9 cellular contexts compared by ENCODE assay signal in genomic region chr18:3279201-3280185, GRCh38.
A peak's percentile ranks its signal among the peaks of the same experiment; 100 is the strongest.
DNase-seq lines count a peak whose midpoint lies in the region; ATAC-seq lines count a peak whose summit lies in the region.
"Had no signal": no experiment of that assay in that cellular context is flagged by ENCODE, and none has a peak within 500 bp of the region (broad histone marks: within the 10 kb centered on the region; RNA-seq: fewer than 3 reads in every experiment).

No MANE protein-coding gene starts in this region.

- H3K9me3 ChIP-seq in BLaER1 treated with 17β-estradiol and CSF1 and Interleukin-3, amounts not matched to agents 10 nM and 100 nM (replicated peaks in 1 of 11) = 0 out of 22 replicates have a peak, but pooled peaks cover 0 to 3% (median 0%) of the 10 kb centered on the region in 11 experiments
- H3K9me3 ChIP-seq in adipocyte (ENCODE audit: control insufficient read depth, low read length) = no peaks in the 10 kb centered on the region

- peaks cover 41 to 59% (median 46%) of the 10 kb centered on the region in 10 experiments for H3K4me1 ChIP-seq in BLaER1 treated with 17β-estradiol and CSF1 and Interleukin-3, amounts not matched to agents 10 nM and 100 nM
- peaks cover 11% of the 10 kb centered on the region for H3K4me1 ChIP-seq in adipocyte (ENCODE audit: control insufficient read depth, insufficient read depth, low read length)

- peak overlapping the region; percentile 44 to 87 (median 74) for H3K4me2 ChIP-seq in BLaER1 treated with 17β-estradiol and CSF1 and Interleukin-3, amounts not matched to agents 10 nM and 100 nM

- peak overlapping the region in 10 of 11 experiments; percentile 44 to 98 (median 80); a peak in 20 of 22 replicates for H3K27ac ChIP-seq in BLaER1 treated with 17β-estradiol and CSF1 and Interleukin-3, amounts not matched to agents 10 nM and 100 nM

- peaks cover 39 to 43% (median 41%) of the 10 kb centered on the region in 11 experiments for H3K36me3 ChIP-seq in BLaER1 treated with 17β-estradiol and CSF1 and Interleukin-3, amounts not matched to agents 10 nM and 100 nM
- peaks cover 49% of the 10 kb centered on the region for H3K36me3 ChIP-seq in adipocyte (ENCODE audit: control insufficient read depth, insufficient read depth, low read length, severe bottlenecking)

- peak overlapping the region; percentile 20 to 85 (median 67); a peak in 20 of 22 replicates for H3K9ac ChIP-seq in BLaER1 treated with 17β-estradiol and CSF1 and Interleukin-3, amounts not matched to agents 10 nM and 100 nM
- peak overlapping the region; percentile 41 for H3K9ac ChIP-seq in adipocyte (ENCODE audit: low read length)

- ATAC-seq in GM19397 (IDR thresholded peaks at IDR 0.05; ENCODE audit: unreplicated experiment) (peak; percentile 81), HG03159 (IDR thresholded peaks at IDR 0.05; ENCODE audit: unreplicated experiment) (peak; percentile 84)

- no peaks in the 10 kb centered on the region for H3K27me3 ChIP-seq in BLaER1 treated with 17β-estradiol and CSF1 and Interleukin-3, amounts not matched to agents 10 nM and 100 nM
- H3K27me3 ChIP-seq in adipocyte (replicated peaks; ENCODE audit: control insufficient read depth, insufficient read depth, low read length) = no peaks in the 10 kb centered on the region

- DNase-seq in adipocyte (ENCODE audit: low read depth) (no peak), T-helper 1 cell (no peak), RKO (ENCODE audit: low spot score) (no peak), DMS 273 treated with DMSO at 0.1 percent for 48 hours (lab: John Stamatoyannopoulos, UW) (no peak)
- no peak for DNase-seq in activated naive CD4-positive, alpha-beta T cell treated with Interleukin-2 at 50 U/mL for 16 hours
- DNase-seq: NCI-H524 had no signal

- peak overlapping the region in 3 of 10 experiments; percentile 2 to 28 (median 14); a peak in 5 of 20 replicates for H3K4me3 ChIP-seq in BLaER1 treated with 17β-estradiol and CSF1 and Interleukin-3, amounts not matched to agents 10 nM and 100 nM
- H3K4me3 ChIP-seq in adipocyte (ENCODE audit: low read length) = no peak overlapping the region

- H4K20me1 ChIP-seq in BLaER1 treated with 17β-estradiol and CSF1 and Interleukin-3, amounts not matched to agents 10 nM and 100 nM = peaks cover 0 to 39% (median 5%) of the 10 kb centered on the region in 11 experiments; a peak in 9 of 22 replicates
